ENCODE assay signal across 12 cellular contexts in genomic region chr12:79692860-79693605, GRCh38. TPM values are rescaled to one million over a fixed set of nuclear protein-coding genes. Genes with fewer than 3 reads are reported as not detected.
DNase-seq lines count a peak whose midpoint lies in the region; ATAC-seq and TF ChIP-seq lines count a peak whose summit lies in the region.
"Had no signal": no experiment of that assay in that cellular context is flagged by ENCODE, and none has a peak within 500 bp of the region (broad histone marks: within the 10 kb centered on the region; RNA-seq: fewer than 3 reads in every experiment).

No MANE protein-coding gene starts in this region.

- TF ChIP-seq CTCF in 22Rv1 (IDR thresholded peaks at IDR 0.05) (no peak), HFFc6 (IDR thresholded peaks at IDR 0.05) (no peak), brain (conservative IDR thresholded peaks at IDR 0.05) (no peak)

- H3K36me3 Mint-ChIP-seq in HFFc6 (ENCODE audit: low read depth) (peaks cover 4% of the 10 kb centered on the region; the same call in 1 of the 2 replicates), brain (no peaks in the 10 kb centered on the region)
- H3K36me3 Mint-ChIP-seq: naive B cell had no signal

- peak overlapping the region; percentile 86 for H3K4me3 Mint-ChIP-seq in HFFc6
- peak overlapping the region in 4 of 5 experiments; percentile 85 to 98 (median 90) for H3K4me3 Mint-ChIP-seq in brain

- ATAC-seq in HG02678 (IDR thresholded peaks at IDR 0.05; ENCODE audit: unreplicated experiment), result no peak
- no peak for ATAC-seq in HG03432 (IDR thresholded peaks at IDR 0.05; ENCODE audit: unreplicated experiment)
- no peak for ATAC-seq in HG03159 (IDR thresholded peaks at IDR 0.05; ENCODE audit: unreplicated experiment)

- H3K9me3 Mint-ChIP-seq in HFFc6 (no peaks in the 10 kb centered on the region), brain (peaks cover 0 to 5% (median 0%) of the 10 kb centered on the region in 5 experiments)
- H3K9me3 Mint-ChIP-seq: naive B cell had no signal

- H3K4me3 ChIP-seq in iPS-18c (ENCODE audit: insufficient read depth, low read depth, low read length), result 0 out of 2 replicates have a peak overlapping the region, but pooled peaks have one; percentile 79
- H3K4me3 ChIP-seq: tibial nerve had no signal

- no peaks in the 10 kb centered on the region for H3K9me3 ChIP-seq in iPS-18c (ENCODE audit: control insufficient read depth, insufficient read depth, low read length)
- H3K9me3 ChIP-seq: tibial nerve had no signal

- peak overlapping the region; percentile 98 for H3K27ac ChIP-seq in 22Rv1

- H3K4me1 Mint-ChIP-seq in HFFc6 (ENCODE audit: low read depth) (peaks cover 38% of the 10 kb centered on the region), brain (peaks cover 24% of the 10 kb centered on the region)

- DNase-seq in HFFc6, result no peak
- DNase-seq in activated effector memory CD4-positive, alpha-beta T cell treated with anti-CD3 and anti-CD28 coated beads, Interleukin-2, amount 50 U/mL, for 16 hours, result no peak
- DNase-seq: kidney glomerular epithelial cell, naive B cell, NCI-H1694 treated with DMSO at 0.1 percent for 48 hours had no signal

- peak overlapping the region; percentile 88 for H3K27ac Mint-ChIP-seq in HFFc6
- no peak overlapping the region for H3K27ac Mint-ChIP-seq in brain

- H3K27me3 Mint-ChIP-seq in HFFc6 (ENCODE audit: insufficient read depth) (no peaks in the 10 kb centered on the region), brain (peaks cover 42% of the 10 kb centered on the region)

RNA-seq across cellular contexts. Expression of gene PAWR, which starts 2.3 kb away (rescaled TPM):
- 10 to 100 TPM; 55.2 to 89.4 (median 70.5) TPM for total RNA-seq in HFFc6 (2021; fragmentation: NEBNext Ultra II Directional; extraction: Animal tissue kit (Norgen Biotek cat#: 25700))
- polyA plus RNA-seq in brain (ENCODE audit: insufficient read depth, low read depth, low replicate concordance), result 5.7 TPM
